ENCODE assay signal across 8 cellular contexts in genomic region chr11:124644426-124645280, GRCh38. TPM values are rescaled to one million over a fixed set of nuclear protein-coding genes. Genes with fewer than 3 reads are reported as not detected.
A peak's percentile ranks its signal among the peaks of the same experiment; 100 is the strongest.
DNase-seq lines count a peak whose midpoint lies in the region; ATAC-seq and TF ChIP-seq lines count a peak whose summit lies in the region.

No MANE protein-coding gene starts in this region.

- ATAC-seq in GM19023 (IDR thresholded peaks at IDR 0.05; ENCODE audit: unreplicated experiment): peak; percentile 55
- ATAC-seq in left ventricle myocardium superior: peak; percentile 88
- no peak for ATAC-seq in activated T-helper 17 cell treated with anti-CD3 and anti-CD28 coated beads, Interleukin-2, amount 50 U/mL, for 72 hours (replicated peaks)

- WGBS in adrenal gland, 4 donors: 21 to 26% (median 24%) methylated on average over 15 to 16 of the region's 16 CpGs

- CTCF ChIA-PET in CD8-positive, alpha-beta memory T cell (lab: Charles Lee): interaction anchor here (0.7 to 3.6 kb wide), 13 partner anchors 9 to 193 kb away, joined by 3 to 36 read pairs (median 4); no protein-coding TSS in a partner anchor

- H3K9me3 Mint-ChIP-seq in CD8-positive, alpha-beta memory T cell: no peaks in the 10 kb centered on the region
- H3K9me3 Mint-ChIP-seq in activated T-helper 17 cell treated with anti-CD3 and anti-CD28 coated beads, Interleukin-2, amount 50 U/mL, for 72 hours: no peaks in the 10 kb centered on the region

- no peak for TF ChIP-seq POLR2A in adrenal gland (IDR thresholded peaks at IDR 0.05)

- POLR2A ChIA-PET in CD8-positive, alpha-beta memory T cell (lab: Charles Lee): no interaction called here

- no peaks in the 10 kb centered on the region for H3K4me1 Mint-ChIP-seq in CD8-positive, alpha-beta memory T cell
- no peaks in the 10 kb centered on the region for H3K4me1 Mint-ChIP-seq in activated T-helper 17 cell treated with anti-CD3 and anti-CD28 coated beads, Interleukin-2, amount 50 U/mL, for 72 hours

- no peak overlapping the region for H3K4me3 Mint-ChIP-seq in CD8-positive, alpha-beta memory T cell
- H3K4me3 Mint-ChIP-seq in activated T-helper 17 cell treated with anti-CD3 and anti-CD28 coated beads, Interleukin-2, amount 50 U/mL, for 72 hours: no peak overlapping the region

- H3K36me3 ChIP-seq in CD8-positive, alpha-beta memory T cell (ENCODE audit: insufficient read depth, low read length): no peaks in the 10 kb centered on the region
- no peaks in the 10 kb centered on the region for H3K36me3 ChIP-seq in adrenal gland (replicated peaks in 1 of 2)

- no peaks in the 10 kb centered on the region for H3K27me3 Mint-ChIP-seq in CD8-positive, alpha-beta memory T cell
- H3K27me3 Mint-ChIP-seq in activated T-helper 17 cell treated with anti-CD3 and anti-CD28 coated beads, Interleukin-2, amount 50 U/mL, for 72 hours: no peaks in the 10 kb centered on the region

- H3K27ac Mint-ChIP-seq in CD8-positive, alpha-beta memory T cell: no peak overlapping the region
- H3K27ac Mint-ChIP-seq in activated T-helper 17 cell treated with anti-CD3 and anti-CD28 coated beads, Interleukin-2, amount 50 U/mL, for 72 hours: no peak overlapping the region

- no peaks in the 10 kb centered on the region for H3K9me3 ChIP-seq in CD8-positive, alpha-beta memory T cell (ENCODE audit: low read length)
- no peaks in the 10 kb centered on the region for H3K9me3 ChIP-seq in adrenal gland (replicated peaks in 1 of 3)

- H3K27me3 ChIP-seq in CD8-positive, alpha-beta memory T cell (ENCODE audit: insufficient read depth, low read length, poor library complexity, severe bottlenecking): no peaks in the 10 kb centered on the region
- no peaks in the 10 kb centered on the region for H3K27me3 ChIP-seq in adrenal gland

- H3K36me3 Mint-ChIP-seq in CD8-positive, alpha-beta memory T cell: no peaks in the 10 kb centered on the region
- H3K36me3 Mint-ChIP-seq in activated T-helper 17 cell treated with anti-CD3 and anti-CD28 coated beads, Interleukin-2, amount 50 U/mL, for 72 hours (ENCODE audit: low read depth): no peaks in the 10 kb centered on the region

- H3K27ac ChIP-seq in CD8-positive, alpha-beta memory T cell (ENCODE audit: low read depth, low read length): no peak overlapping the region
- H3K27ac ChIP-seq in adrenal gland: no peak overlapping the region

- intact Hi-C loops in adrenal gland (cut with DNase I): no loop called here
- intact Hi-C loops in left ventricle myocardium superior (cut with micrococcal nuclease): no loop called here

- peak; percentile 79 to 86 (median 82) for TF ChIP-seq CTCF in adrenal gland (IDR thresholded peaks at IDR 0.05)

- H3K4me3 ChIP-seq in CD8-positive, alpha-beta memory T cell (ENCODE audit: low read length): no peak overlapping the region
- H3K4me3 ChIP-seq in adrenal gland: no peak overlapping the region

- DNase-seq in CD8-positive, alpha-beta memory T cell: peak in 3 of 5 donors; percentile 2 to 30 (median 7)
- peak; percentile 86 for DNase-seq in HT-29 (ENCODE audit: low spot score)
- DNase-seq in NOMO-1 treated with DMSO at 0.1 percent for 48 hours (lab: John Stamatoyannopoulos, UW; ENCODE audit: unreplicated experiment): peak; percentile 35
- DNase-seq in adrenal gland: peak; percentile 27 to 81 (median 62)
- DNase-seq in left ventricle myocardium superior: peak; percentile 45
- DNase-seq in renal cortical epithelial cell (ENCODE audit: low read depth): peak; percentile 52

- no peaks in the 10 kb centered on the region for H3K4me1 ChIP-seq in CD8-positive, alpha-beta memory T cell (ENCODE audit: insufficient read depth, low read length)
- H3K4me1 ChIP-seq in adrenal gland (replicated peaks in 1 of 2): no peaks in the 10 kb centered on the region

RNA-seq across cellular contexts. Expression of gene TBRG1, which starts 22.0 kb away (rescaled TPM):
- total RNA-seq in CD8-positive, alpha-beta memory T cell: 10 to 100 TPM; 38.4 to 49.5 TPM
- polyA plus RNA-seq in CD8-positive, alpha-beta memory T cell: 36.3 TPM
- total RNA-seq in HT-29 (2014; rRNA removed; shearing (Covaris generic)): 45.8 and 63.0 TPM in 2 replicates
- total RNA-seq in adrenal gland (10 to 100 TPM; 22.3 to 41.4 (median 34.6) TPM), left ventricle myocardium superior (20.6 TPM), renal cortical epithelial cell (22.4 and 33.1 TPM in 2 replicates)
- polyA plus RNA-seq in adrenal gland: 10 to 100 TPM; 38.4 to 66.7 (median 52.1) TPM
- total RNA-seq in activated T-helper 17 cell treated with anti-CD3 and anti-CD28 coated beads, Interleukin-2, amount 50 U/mL, for 72 hours: 10 to 100 TPM; 28.8 to 30.0 TPM

RNA-seq across cellular contexts. Expression of gene SIAE, which starts 28.9 kb away (rescaled TPM):
- total RNA-seq in CD8-positive, alpha-beta memory T cell: 1 to 10 TPM; 4.0 to 5.2 TPM
- 0.85 TPM for polyA plus RNA-seq in CD8-positive, alpha-beta memory T cell
- total RNA-seq in HT-29 (2014; rRNA removed; shearing (Covaris generic)): 6.8 and 6.9 TPM in 2 replicates
- total RNA-seq in adrenal gland: 10 to 100 TPM; 22.6 to 50.0 (median 30.3) TPM
- polyA plus RNA-seq in adrenal gland: 10 to 100 TPM; 16.7 to 30.0 (median 16.7) TPM
- total RNA-seq in left ventricle myocardium superior: 77.7 TPM
- total RNA-seq in renal cortical epithelial cell: 8.7 and 36.5 TPM in 2 replicates
- total RNA-seq in activated T-helper 17 cell treated with anti-CD3 and anti-CD28 coated beads, Interleukin-2, amount 50 U/mL, for 72 hours: 10 to 100 TPM in 1 of 2 donors, 1 to 10 TPM in 1; 7.5 to 10.5 TPM

RNA-seq across cellular contexts. Expression of gene SPA17, which starts 29.1 kb away (rescaled TPM):
- total RNA-seq in CD8-positive, alpha-beta memory T cell: 1 to 10 TPM; 2.2 to 3.9 TPM
- 1.4 TPM for polyA plus RNA-seq in CD8-positive, alpha-beta memory T cell
- total RNA-seq in HT-29 (2014; rRNA removed; shearing (Covaris generic)): 2.9 and 7.2 TPM in 2 replicates
- total RNA-seq in adrenal gland: 1 to 10 TPM; 1.3 to 7.5 (median 3.0) TPM
- 10 to 100 TPM in 1 of 3 donors, 1 to 10 TPM in 2; 7.4 to 14.8 (median 8.0) TPM for polyA plus RNA-seq in adrenal gland
- 1.2 TPM for total RNA-seq in left ventricle myocardium superior
- 11.3 and 22.6 TPM in 2 replicates for total RNA-seq in renal cortical epithelial cell
- 1 to 10 TPM; 1.3 to 2.8 TPM for total RNA-seq in activated T-helper 17 cell treated with anti-CD3 and anti-CD28 coated beads, Interleukin-2, amount 50 U/mL, for 72 hours

RNA-seq across cellular contexts. Expression of gene PANX3, which starts 33.4 kb away (rescaled TPM):
- total RNA-seq in CD8-positive, alpha-beta memory T cell: not detected
- polyA plus RNA-seq in CD8-positive, alpha-beta memory T cell: not detected
- total RNA-seq in HT-29 (2014; rRNA removed; shearing (Covaris generic)): not detected in 2 replicates
- total RNA-seq in adrenal gland (not detected), left ventricle myocardium superior (not detected), renal cortical epithelial cell (not detected in 2 replicates)
- polyA plus RNA-seq in adrenal gland: not detected
- total RNA-seq in activated T-helper 17 cell treated with anti-CD3 and anti-CD28 coated beads, Interleukin-2, amount 50 U/mL, for 72 hours: not detected

Comparison
In these comparisons a context has a peak if more than half of its experiments do, and no peak if none do; other contexts are left out.
1. DNase-seq: peak in every context shown above with its lines; median percentile 86 in HT-29; 62 in adrenal gland; 52 in renal cortical epithelial cell; 45 in left ventricle myocardium superior; 35 in NOMO-1 treated with DMSO at 0.1 percent for 48 hours; 7 in CD8-positive, alpha-beta memory T cell.